ENCODE assay signal across 8 cellular contexts in the genomic region with DNA sequence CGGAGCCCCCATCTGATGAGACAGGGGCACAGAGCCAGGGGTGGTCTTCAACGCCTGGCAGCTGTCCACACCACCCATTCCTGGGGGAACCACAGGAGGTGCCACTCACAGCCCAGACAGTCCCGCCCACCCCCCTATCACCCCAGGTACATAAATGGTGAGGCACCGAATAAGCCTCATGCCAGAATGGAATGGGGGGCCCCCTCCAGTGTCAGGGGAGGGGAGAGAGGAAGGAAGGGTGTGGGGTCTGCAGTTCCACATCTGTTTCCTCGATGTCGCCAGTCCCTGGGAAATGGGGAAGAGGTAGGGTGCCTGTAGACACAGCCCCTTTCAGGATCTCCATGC. TPM values are rescaled to one million over a fixed set of nuclear protein-coding genes. Genes with fewer than 3 reads are reported as not detected.
DNase-seq lines count a peak whose midpoint lies in the region; ATAC-seq, FAIRE-seq and TF ChIP-seq lines count a peak whose summit lies in the region.

No MANE protein-coding gene starts in this region.

- H3K27me3 Mint-ChIP-seq in activated naive CD4-positive, alpha-beta T cell treated with anti-CD3 and anti-CD28 coated beads, Interleukin-2, amount 10 ng/mL, durations not matched to agents 7 days and 5 days, result peaks cover 4% of the 10 kb centered on the region
- peaks cover 5% of the 10 kb centered on the region for H3K27me3 Mint-ChIP-seq in astrocyte (ENCODE audit: low read depth, unreplicated experiment)

- H2AK5ac ChIP-seq in mesenchymal stem cell (ENCODE audit: low read length, severe bottlenecking), result peak overlapping the region; percentile 17

- H3K14ac ChIP-seq in mesenchymal stem cell (ENCODE audit: low read length in 2 of 2), result no peak overlapping the region

- no peak overlapping the region for H2BK120ac ChIP-seq in mesenchymal stem cell (ENCODE audit: low read depth, low read length)

- ATAC-seq in activated naive CD4-positive, alpha-beta T cell treated with anti-CD3 and anti-CD28 coated beads, Interleukin-2, amount 50 U/mL, for 72 hours, result no peak

- H4K8ac ChIP-seq in mesenchymal stem cell (ENCODE audit: low read length), result peak overlapping the region; percentile 69

- H3K4me1 Mint-ChIP-seq in activated naive CD4-positive, alpha-beta T cell treated with anti-CD3 and anti-CD28 coated beads, Interleukin-2, amount 10 ng/mL, durations not matched to agents 7 days and 5 days, result peaks cover 56% of the 10 kb centered on the region
- H3K4me1 Mint-ChIP-seq in astrocyte (ENCODE audit: low read depth, unreplicated experiment), result peaks cover 2% of the 10 kb centered on the region

- H3K4me3 ChIP-seq in astrocyte (ENCODE audit: insufficient read depth, low read depth, low read length), result no peak overlapping the region
- H3K4me3 ChIP-seq in mesenchymal stem cell (ENCODE audit: insufficient read depth in 1 of 2, low read depth in 1 of 2, low read length in 2 of 2), result no peak overlapping the region
- H3K4me3 ChIP-seq in tibial nerve, result peak overlapping the region in 3 of 4 donors; percentile 65 to 86 (median 84)

- 67% methylated on average over 4 of the region's 6 CpGs for WGBS in mesenchymal stem cell
- 33 to 37% methylated on average over 5 of the region's 6 CpGs for WGBS in tibial nerve, 2 donors

- H3K18ac ChIP-seq in mesenchymal stem cell (ENCODE audit: low read depth in 1 of 2, low read length in 2 of 2), result peak overlapping the region; percentile 44 to 78

- H3K36me3 ChIP-seq in astrocyte (ENCODE audit: insufficient read depth, low read length) (no peaks in the 10 kb centered on the region), mesenchymal stem cell (ENCODE audit: control insufficient read depth in 1 of 2, insufficient read depth in 2 of 2, low read depth in 1 of 2, low read length in 2 of 2) (peaks cover 0 to 46% of the 10 kb centered on the region in 2 experiments), tibial nerve (peaks cover 0 to 34% (median 7%) of the 10 kb centered on the region in 3 donors)

- H3K79me1 ChIP-seq in mesenchymal stem cell (replicated peaks; ENCODE audit: low read length, poor library complexity, severe bottlenecking), result peaks cover 22% of the 10 kb centered on the region

- H3K23ac ChIP-seq in mesenchymal stem cell (ENCODE audit: low read length in 2 of 2), result no peak overlapping the region

- TF ChIP-seq CTCF in astrocyte (IDR thresholded peaks at IDR 0.05; ENCODE audit: insufficient read depth, low read depth, low read length), result no peak
- no peak for TF ChIP-seq CTCF in tibial nerve (IDR thresholded peaks at IDR 0.05)

- H3K36me3 Mint-ChIP-seq in activated naive CD4-positive, alpha-beta T cell treated with anti-CD3 and anti-CD28 coated beads, Interleukin-2, amount 10 ng/mL, durations not matched to agents 7 days and 5 days, result peaks cover 56% of the 10 kb centered on the region
- H3K36me3 Mint-ChIP-seq in activated naive CD4-positive, alpha-beta T cell treated with anti-CD3 and anti-CD28 coated beads, Interleukin-2, amount 50 U/mL, for 72 hours, result peaks cover 14 to 40% of the 10 kb centered on the region in 2 donors
- peaks cover 4% of the 10 kb centered on the region for H3K36me3 Mint-ChIP-seq in astrocyte (ENCODE audit: low read depth, unreplicated experiment)

- DNase-seq in activated naive CD4-positive, alpha-beta T cell treated with anti-CD3 and anti-CD28 coated beads, Interleukin-2, amount 10 ng/mL, durations not matched to agents 7 days and 5 days, result no peak
- DNase-seq in activated naive CD4-positive, alpha-beta T cell treated with anti-CD3 and anti-CD28 coated beads, Interleukin-2, amount 50 U/mL, for 72 hours (ENCODE audit: low spot score in 2 of 2), result no peak
- DNase-seq in astrocyte (ENCODE audit: low read depth), result no peak
- DNase-seq in mesenchymal stem cell, result no peak
- DNase-seq in tibial nerve (ENCODE audit: low spot score in 2 of 2), result no peak
- DNase-seq in AG20443 (ENCODE audit: low spot score), result no peak
- no peak for DNase-seq in RKO (ENCODE audit: low spot score)
- no peak for DNase-seq in inferior parietal cortex (ENCODE audit: extremely low spot score)

- TF ChIP-seq POLR2A in tibial nerve (IDR thresholded peaks at IDR 0.05), result no peak

- FAIRE-seq in astrocyte (lab: Jason Lieb, UNC), result no peak

- H2BK12ac ChIP-seq in mesenchymal stem cell (ENCODE audit: low read length in 2 of 2), result no peak overlapping the region

- peaks cover 11% of the 10 kb centered on the region for H3K4me1 ChIP-seq in astrocyte (ENCODE audit: insufficient read depth, low read length)
- H3K4me1 ChIP-seq in mesenchymal stem cell (ENCODE audit: control insufficient read depth, insufficient read depth, low read depth, low read length), result peaks cover 47% of the 10 kb centered on the region
- H3K4me1 ChIP-seq in tibial nerve, result peaks cover 0 to 92% (median 62%) of the 10 kb centered on the region in 4 donors

- peaks cover 12% of the 10 kb centered on the region for H3K27me3 ChIP-seq in astrocyte (ENCODE audit: insufficient read depth, low read length)
- peaks cover 3 to 51% of the 10 kb centered on the region in 2 experiments for H3K27me3 ChIP-seq in mesenchymal stem cell (ENCODE audit: control insufficient read depth in 1 of 2, insufficient read depth in 1 of 2, low read length in 2 of 2)
- H3K27me3 ChIP-seq in tibial nerve, result no peaks in the 10 kb centered on the region

- peak overlapping the region; percentile 56 for H4K91ac ChIP-seq in mesenchymal stem cell (ENCODE audit: low read length)

- peak overlapping the region; percentile 91 for H3K4me3 Mint-ChIP-seq in activated naive CD4-positive, alpha-beta T cell treated with anti-CD3 and anti-CD28 coated beads, Interleukin-2, amount 10 ng/mL, durations not matched to agents 7 days and 5 days
- peak overlapping the region; percentile 86 for H3K4me3 Mint-ChIP-seq in astrocyte (ENCODE audit: unreplicated experiment)

- TF ChIP-seq EP300 in tibial nerve (IDR thresholded peaks at IDR 0.05), result no peak

- H3K9me3 Mint-ChIP-seq in activated naive CD4-positive, alpha-beta T cell treated with anti-CD3 and anti-CD28 coated beads, Interleukin-2, amount 10 ng/mL, durations not matched to agents 7 days and 5 days, result no peaks in the 10 kb centered on the region
- H3K9me3 Mint-ChIP-seq in activated naive CD4-positive, alpha-beta T cell treated with anti-CD3 and anti-CD28 coated beads, Interleukin-2, amount 50 U/mL, for 72 hours, result no peaks in the 10 kb centered on the region
- H3K9me3 Mint-ChIP-seq in astrocyte (ENCODE audit: unreplicated experiment), result no peaks in the 10 kb centered on the region

- peak overlapping the region; percentile 44 for H2BK15ac ChIP-seq in mesenchymal stem cell (ENCODE audit: low read depth, poor library complexity, severe bottlenecking)

- H3K27ac Mint-ChIP-seq in activated naive CD4-positive, alpha-beta T cell treated with anti-CD3 and anti-CD28 coated beads, Interleukin-2, amount 10 ng/mL, durations not matched to agents 7 days and 5 days, result peak overlapping the region; percentile 89
- H3K27ac Mint-ChIP-seq in activated naive CD4-positive, alpha-beta T cell treated with anti-CD3 and anti-CD28 coated beads, Interleukin-2, amount 50 U/mL, for 72 hours, result peak overlapping the region in 1 of 2 donors; percentile 93
- H3K27ac Mint-ChIP-seq in astrocyte (ENCODE audit: unreplicated experiment), result no peak overlapping the region

- no peaks in the 10 kb centered on the region for H3K9me3 ChIP-seq in astrocyte (ENCODE audit: insufficient read depth, low read depth, low read length)
- no peaks in the 10 kb centered on the region for H3K9me3 ChIP-seq in mesenchymal stem cell (ENCODE audit: control insufficient read depth, low read length)
- no peaks in the 10 kb centered on the region for H3K9me3 ChIP-seq in tibial nerve

- H3K9ac ChIP-seq in astrocyte (ENCODE audit: low read length) (no peak overlapping the region), mesenchymal stem cell (ENCODE audit: low read length) (no peak overlapping the region)

- H3K4me2 ChIP-seq in astrocyte (ENCODE audit: low read length) (no peak overlapping the region), mesenchymal stem cell (ENCODE audit: low read length, poor library complexity, severe bottlenecking) (peak overlapping the region; percentile 72)

- CTCF ChIA-PET in activated naive CD4-positive, alpha-beta T cell treated with anti-CD3 and anti-CD28 coated beads, Interleukin-2, amount 10 ng/mL, durations not matched to agents 7 days and 5 days (lab: Charles Lee), result interaction anchor here (1.3 to 11.6 kb wide), 3 partner anchors 9 to 49 kb away, joined by 5 to 108 read pairs (median 7); no protein-coding TSS in a partner anchor

- no peak overlapping the region for H2BK5ac ChIP-seq in mesenchymal stem cell (ENCODE audit: low read depth, low read length, poor library complexity, severe bottlenecking)

- H4K20me1 ChIP-seq in astrocyte (ENCODE audit: insufficient read depth, low read length), result no peaks in the 10 kb centered on the region

- H3K4ac ChIP-seq in mesenchymal stem cell (ENCODE audit: low read depth in 1 of 2, low read length in 2 of 2), result peak overlapping the region; percentile 3 to 77

- no peak overlapping the region for H3K27ac ChIP-seq in astrocyte (ENCODE audit: low read depth, low read length)
- no peak overlapping the region for H3K27ac ChIP-seq in mesenchymal stem cell (ENCODE audit: low read length, poor library complexity, severe bottlenecking)
- peak overlapping the region; percentile 75 to 93 (median 92) for H3K27ac ChIP-seq in tibial nerve

- no peaks in the 10 kb centered on the region for H3K79me2 ChIP-seq in astrocyte (ENCODE audit: insufficient read depth, low read length)

- H2AFZ ChIP-seq in astrocyte (ENCODE audit: low read depth, low read length), result no peak overlapping the region
- no peak overlapping the region for H2AFZ ChIP-seq in mesenchymal stem cell (ENCODE audit: low read depth, low read length)

RNA-seq across cellular contexts. Expression of gene TMC6, which starts 1.7 kb away (rescaled TPM):
- total RNA-seq in activated naive CD4-positive, alpha-beta T cell treated with anti-CD3 and anti-CD28 coated beads, Interleukin-2, amount 50 U/mL, for 72 hours, result 100 to 1,000 TPM; 165 to 233 TPM
- 54.8 and 61.7 TPM in 2 replicates for total RNA-seq in astrocyte
- polyA plus RNA-seq in mesenchymal stem cell (2013, experiment 1 of 2), result 47.9 TPM
- polyA plus RNA-seq in mesenchymal stem cell (2013, experiment 2 of 2), result 44.7 TPM
- 10 to 100 TPM; 43.3 to 94.5 (median 52.2) TPM for total RNA-seq in tibial nerve

RNA-seq across cellular contexts. Expression of gene TMC8, which starts 3.7 kb away (rescaled TPM):
- total RNA-seq in activated naive CD4-positive, alpha-beta T cell treated with anti-CD3 and anti-CD28 coated beads, Interleukin-2, amount 50 U/mL, for 72 hours, result 100 to 1,000 TPM; 165 to 187 TPM
- total RNA-seq in astrocyte (0.27 and 0.38 TPM in 2 replicates), tibial nerve (10 to 100 TPM in 1 of 4 donors, 1 to 10 TPM in 3; 5.2 to 18.3 (median 6.7) TPM)
- polyA plus RNA-seq in mesenchymal stem cell (2013, experiment 1 of 2), result 0.86 TPM
- polyA plus RNA-seq in mesenchymal stem cell (2013, experiment 2 of 2), result 0.36 TPM

RNA-seq across cellular contexts. Expression of gene C17orf99, which starts 19.3 kb away (rescaled TPM):
- not detected for total RNA-seq in activated naive CD4-positive, alpha-beta T cell treated with anti-CD3 and anti-CD28 coated beads, Interleukin-2, amount 50 U/mL, for 72 hours
- total RNA-seq in astrocyte (not detected in 2 replicates), tibial nerve (not detected)
- not detected for polyA plus RNA-seq in mesenchymal stem cell (2013, experiment 1 of 2)
- polyA plus RNA-seq in mesenchymal stem cell (2013, experiment 2 of 2), result not detected

RNA-seq across cellular contexts. Expression of gene SYNGR2, which starts 41.5 kb away (rescaled TPM):
- total RNA-seq in activated naive CD4-positive, alpha-beta T cell treated with anti-CD3 and anti-CD28 coated beads, Interleukin-2, amount 50 U/mL, for 72 hours, result 10 to 100 TPM; 84.0 to 92.7 TPM
- total RNA-seq in astrocyte (75.0 and 82.2 TPM in 2 replicates), tibial nerve (10 to 100 TPM; 40.6 to 70.2 (median 54.1) TPM)
- polyA plus RNA-seq in mesenchymal stem cell (2013, experiment 1 of 2), result 42.5 TPM
- polyA plus RNA-seq in mesenchymal stem cell (2013, experiment 2 of 2), result 43.7 TPM

RNA-seq across cellular contexts. Expression of gene TK1, which starts 60.0 kb away (rescaled TPM):
- 100 to 1,000 TPM; 129 to 234 TPM for total RNA-seq in activated naive CD4-positive, alpha-beta T cell treated with anti-CD3 and anti-CD28 coated beads, Interleukin-2, amount 50 U/mL, for 72 hours
- 5.2 and 7.5 TPM in 2 replicates for total RNA-seq in astrocyte
- 20.4 TPM for polyA plus RNA-seq in mesenchymal stem cell (2013, experiment 1 of 2)
- polyA plus RNA-seq in mesenchymal stem cell (2013, experiment 2 of 2), result 21.2 TPM
- total RNA-seq in tibial nerve, result 1 to 10 TPM; 1.0 to 6.6 (median 1.6) TPM

Comparison
In these comparisons a context has a peak if more than half of its experiments do, and no peak if none do; other contexts are left out.
1. H3K27ac ChIP-seq: peak in tibial nerve (4 of 4); none in astrocyte (single experiment) and mesenchymal stem cell (single experiment).
2. H3K4me3 ChIP-seq: peak in tibial nerve (3 of 4); none in astrocyte (single experiment) and mesenchymal stem cell (0 of 2).
3. RNA of gene TMC8, which starts 3.7 kb away (total RNA-seq): 165 to 187 TPM in activated naive CD4-positive, alpha-beta T cell treated with anti-CD3 and anti-CD28 coated beads, Interleukin-2, amount 50 U/mL, for 72 hours; 5.2 to 18.3 TPM in tibial nerve and 0.27 to 0.38 TPM in astrocyte; every median in the first group is over 4 times any median in the second.